ENCODE assay signal across 8 cellular contexts in the genomic region with DNA sequence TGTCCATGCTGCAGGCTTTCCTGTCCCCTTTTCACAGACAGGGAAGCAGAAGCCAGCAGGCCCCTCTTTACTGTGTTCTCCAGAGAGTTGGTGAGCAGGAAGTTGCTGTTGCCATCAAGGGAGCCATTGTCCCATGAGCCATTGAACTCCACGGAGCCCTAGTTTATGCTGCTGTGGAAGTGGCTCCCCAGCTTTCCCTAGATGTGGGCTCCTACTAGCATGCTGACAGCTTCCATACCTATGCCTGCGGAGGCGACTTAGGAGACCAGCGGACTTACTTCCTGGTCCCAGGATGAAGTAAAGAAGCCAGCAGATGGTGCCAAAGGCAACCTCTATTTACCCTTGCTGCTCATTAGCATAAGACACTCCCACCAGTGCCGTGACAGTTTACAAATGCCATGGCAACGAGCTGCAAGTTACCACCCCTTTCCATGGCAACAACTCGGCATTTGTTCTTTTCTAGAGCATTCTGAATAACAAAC. TPM values are rescaled to one million over a fixed set of nuclear protein-coding genes. Genes with fewer than 3 reads are reported as not detected.
DNase-seq lines count a peak whose midpoint lies in the region; ATAC-seq, FAIRE-seq and TF ChIP-seq lines count a peak whose summit lies in the region.

No MANE protein-coding gene starts in this region.

- H3K23ac ChIP-seq in H1 (ENCODE audit: insufficient read length), result no peak overlapping the region

- peak; percentile 98 for FAIRE-seq in H1 (lab: Jason Lieb, UNC)

- H2AFZ ChIP-seq in H1 (ENCODE audit: low read length), result peak overlapping the region; percentile 95
- H2AFZ ChIP-seq in parathyroid adenoma, result peak overlapping the region; percentile 35

- no peaks in the 10 kb centered on the region for H3K23me2 ChIP-seq in H1 (ENCODE audit: low read depth, low read length)

- no peak overlapping the region for H3K4me3 ChIP-seq in H1 (ENCODE audit: extremely low read depth in 1 of 4, insufficient read depth in 2 of 4, low read depth in 3 of 4, low read length in 4 of 4)
- no peak overlapping the region for H3K4me3 ChIP-seq in parathyroid adenoma (ENCODE audit: low read depth, low read length)
- no peak overlapping the region for H3K4me3 ChIP-seq in vagina

- no peak overlapping the region for H3K27ac Mint-ChIP-seq in activated CD4-positive, alpha-beta memory T cell treated with anti-CD3 and anti-CD28 coated beads for 36 hours
- H3K27ac Mint-ChIP-seq in activated CD4-positive, alpha-beta memory T cell treated with anti-CD3 and anti-CD28 coated beads, Interleukin-2, amount 10 ng/mL, durations not matched to agents 7 days and 5 days, result no peak overlapping the region

- TF ChIP-seq CTCF in H1 (IDR thresholded peaks at IDR 0.05; ENCODE audit: control extremely low read depth in 1 of 3, insufficient read depth in 1 of 3, low read depth in 1 of 3, low read length in 3 of 3) (peak; percentile 28 to 71 (median 57)), parathyroid adenoma (IDR thresholded peaks at IDR 0.05) (no peak), vagina (IDR thresholded peaks at IDR 0.05) (no peak)

- no peak overlapping the region for H2AK5ac ChIP-seq in H1 (ENCODE audit: low read depth, low read length)

- peaks cover 8% of the 10 kb centered on the region for H3K36me3 Mint-ChIP-seq in activated CD4-positive, alpha-beta memory T cell treated with anti-CD3 and anti-CD28 coated beads for 36 hours
- H3K36me3 Mint-ChIP-seq in activated CD4-positive, alpha-beta memory T cell treated with anti-CD3 and anti-CD28 coated beads, Interleukin-2, amount 10 ng/mL, durations not matched to agents 7 days and 5 days (ENCODE audit: low read depth), result peaks cover 3% of the 10 kb centered on the region

- H3K56ac ChIP-seq in H1 (replicated peaks; ENCODE audit: insufficient read length, low read depth, low read length), result no peak overlapping the region

- H3K79me2 ChIP-seq in H1 (ENCODE audit: control insufficient read depth in 1 of 2, insufficient read depth in 2 of 2, low read length in 2 of 2) (no peaks in the 10 kb centered on the region), parathyroid adenoma (no peaks in the 10 kb centered on the region)

- CTCF ChIA-PET in activated CD4-positive, alpha-beta memory T cell treated with anti-CD3 and anti-CD28 coated beads for 36 hours (lab: Charles Lee), result interaction anchor here (2.9 kb wide), 1 partner anchor 15 kb away, joined by 9 read pairs; no protein-coding TSS in a partner anchor
- CTCF ChIA-PET in activated CD4-positive, alpha-beta memory T cell treated with anti-CD3 and anti-CD28 coated beads, Interleukin-2, amount 10 ng/mL, durations not matched to agents 7 days and 5 days (lab: Charles Lee), result no interaction called here
- CTCF ChIA-PET in H1 (lab: Charles Lee; ENCODE audit: partially characterized antibody), result interaction anchor here (0.6 to 9.0 kb wide), 15 partner anchors 10 to 1248 kb away, joined by 3 to 139 read pairs (median 4); a partner anchor contains a TSS

- H3K9ac ChIP-seq in H1 (replicated peaks in 1 of 4; ENCODE audit: extremely low read depth in 1 of 4, low read depth in 3 of 4, low read length in 3 of 4), result no peak overlapping the region
- H3K9ac ChIP-seq in parathyroid adenoma, result no peak overlapping the region

- TF ChIP-seq RAD21 in H1 (IDR thresholded peaks at IDR 0.05 in 1 of 2, conservative IDR thresholded peaks at IDR 0.05 in 1 of 2; ENCODE audit: low read depth in 2 of 2, low read length in 2 of 2), result peak; percentile 60 to 71

- H4K20me1 ChIP-seq in H1 (replicated peaks in 1 of 2; ENCODE audit: control insufficient read depth in 1 of 2, insufficient read depth in 2 of 2, low read length in 2 of 2), result no peaks in the 10 kb centered on the region

- H2BK15ac ChIP-seq in H1 (ENCODE audit: low read length), result no peak overlapping the region

- no peak overlapping the region for H3K18ac ChIP-seq in H1 (ENCODE audit: extremely low read depth, low read length)

- peak overlapping the region; percentile 7; the same call in 1 of the 2 replicates for H4K8ac ChIP-seq in H1 (ENCODE audit: extremely low read depth, insufficient read depth, low read length)

- no peaks in the 10 kb centered on the region for H3K79me1 ChIP-seq in H1 (ENCODE audit: low read depth, low read length)

- H3K4me2 ChIP-seq in H1 (ENCODE audit: insufficient read depth in 1 of 2, low read depth in 2 of 2, low read length in 2 of 2), result no peak overlapping the region; a peak in 1 of 4 replicates
- no peak overlapping the region for H3K4me2 ChIP-seq in parathyroid adenoma (ENCODE audit: low read length)

- no peak for ATAC-seq in HG03196 (IDR thresholded peaks at IDR 0.05; ENCODE audit: unreplicated experiment)

- no peak overlapping the region for H2BK5ac ChIP-seq in H1 (ENCODE audit: low read depth, low read length)

- WGBS in H1 (ENCODE audit: extremely low coverage in 1 of 2, insufficient coverage in 1 of 2, insufficient read length in 1 of 2, insufficient replicate concordance in 2 of 2, low coverage in 1 of 2, low lambda C conversion rate in 2 of 2, missing lambda C conversion rate in 1 of 2), 2 experiments, result 32% methylated on average over 7 of the region's 7 CpGs; no CpG with 5 or more reads in 1 of the 2 experiments

- H3K4me1 ChIP-seq in H1 (replicated peaks in 1 of 4; ENCODE audit: control insufficient read depth in 3 of 4, insufficient read depth in 4 of 4, low read length in 3 of 4), result peaks cover 7 to 21% (median 12%) of the 10 kb centered on the region in 4 experiments; a peak in 6 of 7 replicates
- no peaks in the 10 kb centered on the region for H3K4me1 ChIP-seq in parathyroid adenoma
- H3K4me1 ChIP-seq in vagina, result no peaks in the 10 kb centered on the region

- 0 out of 2 replicates have a peak overlapping the region, but pooled peaks have one; percentile 3 for H2BK12ac ChIP-seq in H1 (ENCODE audit: low read depth, low read length)

- POLR2A ChIA-PET in activated CD4-positive, alpha-beta memory T cell treated with anti-CD3 and anti-CD28 coated beads for 36 hours (lab: Charles Lee), result no interaction called here
- POLR2A ChIA-PET in activated CD4-positive, alpha-beta memory T cell treated with anti-CD3 and anti-CD28 coated beads, Interleukin-2, amount 10 ng/mL, durations not matched to agents 7 days and 5 days (lab: Charles Lee), result interaction anchor here (0.5 kb wide), 1 partner anchor 36 kb away, joined by 3 read pairs; no protein-coding TSS in a partner anchor
- POLR2A ChIA-PET in H1 (lab: Charles Lee; ENCODE audit: partially characterized antibody), result interaction anchor here (0.7 to 1.7 kb wide), 4 partner anchors 13 to 305 kb away, joined by 3 read pairs; a partner anchor contains a TSS

- no peak overlapping the region for H3K4ac ChIP-seq in H1 (replicated peaks; ENCODE audit: insufficient read length, low read depth, low read length)

- H3K27me3 ChIP-seq in H1 (replicated peaks in 1 of 4; ENCODE audit: control insufficient read depth in 3 of 4, extremely low read depth in 1 of 4, insufficient read depth in 3 of 4, low read length in 3 of 4), result no peaks in the 10 kb centered on the region
- H3K27me3 ChIP-seq in parathyroid adenoma (ENCODE audit: control insufficient read depth, insufficient read depth, low read length), result no peaks in the 10 kb centered on the region
- H3K27me3 ChIP-seq in vagina, result no peaks in the 10 kb centered on the region

- intact Hi-C loops in activated CD4-positive, alpha-beta memory T cell treated with anti-CD3 and anti-CD28 coated beads for 36 hours (cut with micrococcal nuclease), result no loop called here
- intact Hi-C loops in vagina (cut with DNase I), result no loop called here

- no peak overlapping the region for H2BK20ac ChIP-seq in H1 (ENCODE audit: low read length)

- no peak for TF ChIP-seq POLR2A in H1 (IDR thresholded peaks at IDR 0.05; ENCODE audit: control extremely low read depth in 1 of 2, low read depth in 2 of 2, low read length in 2 of 2)
- TF ChIP-seq POLR2A in vagina (IDR thresholded peaks at IDR 0.05), result no peak

- no peak overlapping the region for H3K27ac ChIP-seq in H1 (ENCODE audit: low read depth, low read length)
- no peak overlapping the region for H3K27ac ChIP-seq in parathyroid adenoma
- no peak overlapping the region for H3K27ac ChIP-seq in vagina

- H3K4me1 Mint-ChIP-seq in activated CD4-positive, alpha-beta memory T cell treated with anti-CD3 and anti-CD28 coated beads for 36 hours (ENCODE audit: low read depth), result peaks cover 15% of the 10 kb centered on the region
- peaks cover 18% of the 10 kb centered on the region for H3K4me1 Mint-ChIP-seq in activated CD4-positive, alpha-beta memory T cell treated with anti-CD3 and anti-CD28 coated beads, Interleukin-2, amount 10 ng/mL, durations not matched to agents 7 days and 5 days

- H3K14ac ChIP-seq in H1 (ENCODE audit: insufficient read length), result no peak overlapping the region

- DNase-seq in activated CD4-positive, alpha-beta memory T cell treated with anti-CD3 and anti-CD28 coated beads for 36 hours, result peak; percentile 43
- no peak for DNase-seq in activated CD4-positive, alpha-beta memory T cell treated with anti-CD3 and anti-CD28 coated beads, Interleukin-2, amount 10 ng/mL, durations not matched to agents 7 days and 5 days
- peak; percentile 47 for DNase-seq in NCI-H510A (lab: John Stamatoyannopoulos, UW)
- peak; percentile 65 to 80 for DNase-seq in H1 (ENCODE audit: low read depth in 1 of 2, low spot score in 2 of 2)
- no peak for DNase-seq in 8988T
- no peak for DNase-seq in vagina (ENCODE audit: extremely low spot score in 2 of 2)

- H2BK120ac ChIP-seq in H1 (replicated peaks; ENCODE audit: low read depth, low read length), result no peak overlapping the region

- H3K4me3 Mint-ChIP-seq in activated CD4-positive, alpha-beta memory T cell treated with anti-CD3 and anti-CD28 coated beads for 36 hours, result no peak overlapping the region
- no peak overlapping the region for H3K4me3 Mint-ChIP-seq in activated CD4-positive, alpha-beta memory T cell treated with anti-CD3 and anti-CD28 coated beads, Interleukin-2, amount 10 ng/mL, durations not matched to agents 7 days and 5 days

- no peak overlapping the region for H4K91ac ChIP-seq in H1 (replicated peaks; ENCODE audit: insufficient read length, low read length)

- peaks cover 26% of the 10 kb centered on the region for H3K9me3 Mint-ChIP-seq in activated CD4-positive, alpha-beta memory T cell treated with anti-CD3 and anti-CD28 coated beads for 36 hours
- H3K9me3 Mint-ChIP-seq in activated CD4-positive, alpha-beta memory T cell treated with anti-CD3 and anti-CD28 coated beads, Interleukin-2, amount 10 ng/mL, durations not matched to agents 7 days and 5 days, result peaks cover 16% of the 10 kb centered on the region

- H3K27me3 Mint-ChIP-seq in activated CD4-positive, alpha-beta memory T cell treated with anti-CD3 and anti-CD28 coated beads for 36 hours, result no peaks in the 10 kb centered on the region
- H3K27me3 Mint-ChIP-seq in activated CD4-positive, alpha-beta memory T cell treated with anti-CD3 and anti-CD28 coated beads, Interleukin-2, amount 10 ng/mL, durations not matched to agents 7 days and 5 days, result peaks cover 15% of the 10 kb centered on the region

- H3K36me3 ChIP-seq in H1 (ENCODE audit: control insufficient read depth in 2 of 4, insufficient read depth in 4 of 4, low read length in 3 of 4) (no peaks in the 10 kb centered on the region), parathyroid adenoma (ENCODE audit: control insufficient read depth, insufficient read depth, low read length) (no peaks in the 10 kb centered on the region), vagina (no peaks in the 10 kb centered on the region)

- H3K9me3 ChIP-seq in H1 (ENCODE audit: insufficient read depth in 2 of 2, low read depth in 1 of 2, low read length in 1 of 2) (peaks cover 4 to 7% of the 10 kb centered on the region in 2 experiments; a peak in 3 of 4 replicates), parathyroid adenoma (ENCODE audit: control insufficient read depth, low read length) (no peaks in the 10 kb centered on the region), vagina (peaks cover 4% of the 10 kb centered on the region)

- H4K5ac ChIP-seq in H1 (ENCODE audit: insufficient read length, low read depth, low read length), result no peak overlapping the region

- TF ChIP-seq EP300 in H1 (IDR thresholded peaks at IDR 0.05; ENCODE audit: borderline replicate concordance in 1 of 2, low read depth in 2 of 2, low read length in 2 of 2), result peak in 1 of 2 experiments; percentile 54; a peak in 1 of 3 replicates

RNA-seq across cellular contexts. Expression of a gene that starts 30.8 kb away (rescaled TPM):
- 100 to 1,000 TPM; 247 to 252 TPM for total RNA-seq in activated CD4-positive, alpha-beta memory T cell treated with anti-CD3 and anti-CD28 coated beads for 36 hours
- 100 to 1,000 TPM; 205 to 207 TPM for total RNA-seq in activated CD4-positive, alpha-beta memory T cell treated with anti-CD3 and anti-CD28 coated beads, Interleukin-2, amount 10 ng/mL, durations not matched to agents 7 days and 5 days
- 243 and 250 TPM in 2 replicates for total RNA-seq in H1 (2021; fragmentation: NEBNext Ultra II Directional; extraction: Animal tissue kit (Norgen Biotek cat#: 25700))
- polyA plus RNA-seq in H1 (2011; rRNA removed), result 583 and 685 TPM in 2 replicates
- polyA plus RNA-seq in H1 (2011; cell fraction: cytosol; rRNA removed), result 454 TPM
- 218 TPM for polyA plus RNA-seq in H1 (2011; cell fraction: nucleus; rRNA removed)
- polyA plus RNA-seq in H1 (2012, experiment 1 of 2), result 324 to 404 TPM (median 351 TPM) in 4 replicates
- polyA plus RNA-seq in H1 (2012, experiment 2 of 2), result 485 TPM
- polyA plus RNA-seq in H1 (2013, experiment 1 of 2), result 192 TPM
- polyA plus RNA-seq in H1 (2013, experiment 2 of 2), result 207 TPM
- 384 and 553 TPM in 2 replicates for polyA minus RNA-seq in H1 (2011; rRNA and poly(A)+ RNA removed)
- 108 TPM for polyA minus RNA-seq in H1 (2011; cell fraction: cytosol; rRNA and poly(A)+ RNA removed)
- 113 TPM for polyA minus RNA-seq in H1 (2011; cell fraction: nucleus; rRNA and poly(A)+ RNA removed)
- 212 TPM for total RNA-seq in vagina

RNA-seq across cellular contexts. Expression of a gene that starts 43.0 kb away (rescaled TPM):
- 10 to 100 TPM; 81.8 to 83.1 TPM for total RNA-seq in activated CD4-positive, alpha-beta memory T cell treated with anti-CD3 and anti-CD28 coated beads for 36 hours
- 10 to 100 TPM; 49.2 to 49.6 TPM for total RNA-seq in activated CD4-positive, alpha-beta memory T cell treated with anti-CD3 and anti-CD28 coated beads, Interleukin-2, amount 10 ng/mL, durations not matched to agents 7 days and 5 days
- 87.4 and 98.0 TPM in 2 replicates for total RNA-seq in H1 (2021; fragmentation: NEBNext Ultra II Directional; extraction: Animal tissue kit (Norgen Biotek cat#: 25700))
- 21.6 and 21.8 TPM in 2 replicates for polyA plus RNA-seq in H1 (2011; rRNA removed)
- 28.1 TPM for polyA plus RNA-seq in H1 (2011; cell fraction: cytosol; rRNA removed)
- polyA plus RNA-seq in H1 (2011; cell fraction: nucleus; rRNA removed), result 35.8 TPM
- polyA plus RNA-seq in H1 (2012, experiment 1 of 2), result 74.4 to 88.7 TPM (median 80.8 TPM) in 4 replicates
- 54.0 TPM for polyA plus RNA-seq in H1 (2012, experiment 2 of 2)
- polyA plus RNA-seq in H1 (2013, experiment 1 of 2), result 57.0 TPM
- polyA plus RNA-seq in H1 (2013, experiment 2 of 2), result 53.8 TPM
- 16.2 and 17.2 TPM in 2 replicates for polyA minus RNA-seq in H1 (2011; rRNA and poly(A)+ RNA removed)
- polyA minus RNA-seq in H1 (2011; cell fraction: cytosol; rRNA and poly(A)+ RNA removed), result 9.6 TPM
- 47.7 TPM for polyA minus RNA-seq in H1 (2011; cell fraction: nucleus; rRNA and poly(A)+ RNA removed)
- total RNA-seq in vagina, result 53.8 TPM

Comparison
In these comparisons a context has a peak if more than half of its experiments do, and no peak if none do; other contexts are left out.
1. DNase-seq: peak in activated CD4-positive, alpha-beta memory T cell treated with anti-CD3 and anti-CD28 coated beads for 36 hours (single experiment), NCI-H510A (single experiment) and H1 (2 of 2); none in activated CD4-positive, alpha-beta memory T cell treated with anti-CD3 and anti-CD28 coated beads, Interleukin-2, amount 10 ng/mL, durations not matched to agents 7 days and 5 days (single experiment), 8988T (single experiment) and vagina (0 of 2).
2. CTCF ChIP-seq: peak in H1 (3 of 3); none in parathyroid adenoma (single experiment) and vagina (0 of 3).